Comparison of ENCODE assay signal across 30 cellular contexts in genomic region chr6:93828553-93828952, GRCh38.
"Had no signal": no experiment of that assay in that cellular context is flagged by ENCODE, and none has a peak within 500 bp of the region (broad histone marks: within the 10 kb centered on the region; RNA-seq: fewer than 3 reads in every experiment).

No MANE protein-coding gene starts in this region.

- H3K9me3 ChIP-seq: body of pancreas, colonic mucosa, gastrocnemius medialis had no signal

- H3K9me3 Mint-ChIP-seq: activated B cell treated with CpG ODN at 0.5 μM for 24 hours had no signal

- H3K4me2 ChIP-seq: hepatocyte had no signal

- H3K4me1 Mint-ChIP-seq: activated B cell treated with CpG ODN at 0.5 μM for 24 hours; activated T-helper 17 cell treated with anti-CD3 and anti-CD28 coated beads, Interleukin-2, amount 50 U/mL, for 72 hours had no signal

- H3K27me3 Mint-ChIP-seq: activated B cell treated with CpG ODN at 0.5 μM for 24 hours; activated CD8-positive, alpha-beta T cell treated with anti-CD3 and anti-CD28 coated beads for 36 hours; activated naive CD8-positive, alpha-beta T cell; activated T-helper 17 cell treated with anti-CD3 and anti-CD28 coated beads, Interleukin-2, amount 50 U/mL, for 72 hours; dendritic cell treated with granulocyte-macrophage colony-stimulating factor and Interleukin-4, amounts not matched to agents 40 ng/mL and 50 ng/mL, for 4 days had no signal

- H3K4me3 ChIP-seq: body of pancreas, colonic mucosa, dorsolateral prefrontal cortex, gastrocnemius medialis, heart right ventricle, hepatocyte had no signal

- H2AFZ ChIP-seq: hepatocyte had no signal

- H3K27ac Mint-ChIP-seq: activated B cell treated with CpG ODN at 0.5 μM for 24 hours; activated CD8-positive, alpha-beta T cell treated with anti-CD3 and anti-CD28 coated beads for 36 hours; activated naive CD8-positive, alpha-beta T cell; activated T-helper 17 cell treated with anti-CD3 and anti-CD28 coated beads, Interleukin-2, amount 50 U/mL, for 72 hours; dendritic cell treated with granulocyte-macrophage colony-stimulating factor and Interleukin-4, amounts not matched to agents 40 ng/mL and 50 ng/mL, for 4 days; endodermal cell had no signal

- DNase-seq: activated B cell treated with CpG ODN at 0.5 μM for 24 hours; activated CD4-positive, alpha-beta T cell treated with anti-CD3 and anti-CD28 coated beads for 48 hours; activated CD4-positive, alpha-beta T cell treated with anti-CD3 and anti-CD28 coated beads, Interleukin-2, amount 50 U/mL, for 1 hour; activated CD4-positive, alpha-beta T cell treated with anti-CD3 and anti-CD28 coated beads, Interleukin-2, amount 50 U/mL, for 48 hours; activated CD8-positive, alpha-beta memory T cell treated with anti-CD3 and anti-CD28 coated beads for 24 hours; activated CD8-positive, alpha-beta T cell treated with anti-CD3 and anti-CD28 coated beads for 36 hours; activated effector memory CD4-positive, alpha-beta T cell treated with Interleukin-2 at 50 U/mL for 16 hours; activated gamma-delta T cell treated with Interleukin-2 at 50 U/mL for 16 hours; activated naive CD4-positive, alpha-beta T cell treated with anti-CD3 and anti-CD28 coated beads, Interleukin-2, amount 50 U/mL, for 16 hours; activated naive CD4-positive, alpha-beta T cell treated with Interleukin-2 at 50 U/mL for 16 hours; activated T-cell treated with anti-CD3 and anti-CD28 coated beads, Interleukin-2, amount 50 U/mL, for 4 hours; amygdala; aorta; body of pancreas; caudate nucleus; cerebellar nuclear complex; colonic mucosa; dorsolateral prefrontal cortex; effector memory CD4-positive, alpha-beta T cell; endodermal cell; foreskin keratinocyte; gastrocnemius medialis; glutamatergic neuron; heart right ventricle; T-helper 2 cell had no signal

- H3K27ac ChIP-seq: body of pancreas, colonic mucosa, dorsolateral prefrontal cortex, foreskin keratinocyte, gastrocnemius medialis, heart right ventricle, hepatocyte, VCaP had no signal

- H3K36me3 Mint-ChIP-seq: activated naive CD8-positive, alpha-beta T cell had no signal

- H3K27me3 ChIP-seq: body of pancreas, colonic mucosa, dorsolateral prefrontal cortex, foreskin keratinocyte, gastrocnemius medialis, heart right ventricle had no signal

- H3K4me1 ChIP-seq: body of pancreas, colonic mucosa, foreskin keratinocyte, gastrocnemius medialis, heart right ventricle had no signal

- H3K36me3 ChIP-seq: colonic mucosa, gastrocnemius medialis, heart right ventricle had no signal

- H3K79me2 ChIP-seq: hepatocyte had no signal

- H3K4me3 Mint-ChIP-seq: activated B cell treated with CpG ODN at 0.5 μM for 24 hours; activated CD8-positive, alpha-beta T cell treated with anti-CD3 and anti-CD28 coated beads for 36 hours; activated naive CD8-positive, alpha-beta T cell; activated T-cell treated with anti-CD3 and anti-CD28 coated beads, Interleukin-2, amount 50 U/mL, for 4 hours; activated T-helper 17 cell treated with anti-CD3 and anti-CD28 coated beads, Interleukin-2, amount 50 U/mL, for 72 hours; dendritic cell treated with granulocyte-macrophage colony-stimulating factor and Interleukin-4, amounts not matched to agents 40 ng/mL and 50 ng/mL, for 4 days had no signal
